In genomic region chr14:29310210-29310609, GRCh38 we compare ENCODE assay signal across 20 cellular contexts.
"Had no signal": no experiment of that assay in that cellular context is flagged by ENCODE, and none has a peak within 500 bp of the region (broad histone marks: within the 10 kb centered on the region; RNA-seq: fewer than 3 reads in every experiment).

No MANE protein-coding gene starts in this region.

- H3K36me3 Mint-ChIP-seq: activated naive CD4-positive, alpha-beta T cell treated with anti-CD3 and anti-CD28 coated beads, Interleukin-2, amount 50 U/mL, for 24 hours had no signal

- H3K4me1 Mint-ChIP-seq: activated naive CD4-positive, alpha-beta T cell treated with anti-CD3 and anti-CD28 coated beads, Interleukin-2, amount 50 U/mL, for 24 hours had no signal

- H3K27me3 Mint-ChIP-seq: activated naive CD4-positive, alpha-beta T cell treated with anti-CD3 and anti-CD28 coated beads, Interleukin-2, amount 50 U/mL, for 24 hours had no signal

- H3K4me3 Mint-ChIP-seq: activated CD8-positive, alpha-beta T cell treated with anti-CD3 and anti-CD28 coated beads, Interleukin-2, amount 10 ng/mL, durations not matched to agents 7 days and 5 days; activated naive CD4-positive, alpha-beta T cell treated with anti-CD3 and anti-CD28 coated beads, Interleukin-2, amount 50 U/mL, for 24 hours; T-helper 1 cell treated with Interleukin-12 subunit alpha and Interleukin-12 subunit beta and Interleukin-4 antibody, amounts not matched to agents 30 μg/mL and 1 μg/mL, for 36 hours had no signal

- H3K27ac Mint-ChIP-seq: activated CD8-positive, alpha-beta T cell treated with anti-CD3 and anti-CD28 coated beads, Interleukin-2, amount 10 ng/mL, durations not matched to agents 7 days and 5 days; activated naive CD4-positive, alpha-beta T cell treated with anti-CD3 and anti-CD28 coated beads, Interleukin-2, amount 50 U/mL, for 24 hours; T-helper 1 cell treated with Interleukin-12 subunit alpha and Interleukin-12 subunit beta and Interleukin-4 antibody, amounts not matched to agents 30 μg/mL and 1 μg/mL, for 36 hours had no signal

- H3K27me3 ChIP-seq: body of pancreas had no signal

- H3K4me1 ChIP-seq: body of pancreas had no signal

- ATAC-seq: activated CD8-positive, alpha-beta T cell treated with anti-CD3 and anti-CD28 coated beads, Interleukin-2, amount 10 ng/mL, durations not matched to agents 7 days and 5 days; body of pancreas had no signal

- H3K27ac ChIP-seq: body of pancreas, coronary artery, SK-N-MC had no signal

- DNase-seq: activated CD4-positive, alpha-beta T cell treated with anti-CD3 and anti-CD28 coated beads for 48 hours; activated CD4-positive, alpha-beta T cell treated with anti-CD3 and anti-CD28 coated beads, Interleukin-2, amount 50 U/mL, for 4 hours; activated CD4-positive, CD25-positive, alpha-beta regulatory T cell treated with anti-CD3 and anti-CD28 coated beads, Interleukin-2, amount 50 U/mL, for 72 hours; activated CD8-positive, alpha-beta memory T cell treated with anti-CD3 and anti-CD28 coated beads, Interleukin-2, amount 50 U/mL, for 48 hours; activated CD8-positive, alpha-beta T cell treated with anti-CD3 and anti-CD28 coated beads, Interleukin-2, amount 10 ng/mL, durations not matched to agents 7 days and 5 days; activated T-cell treated with anti-CD3 and anti-CD28 coated beads, Interleukin-2, amount 50 U/mL, for 1 hour; aorta; body of pancreas; central memory CD4-positive, alpha-beta T cell; KG1; NCI-H1092; NCI-H1417; NCI-H2029 treated with DMSO at 0.1 percent for 48 hours; NCI-H69; SHP77 treated with DMSO at 0.1 percent for 48 hours had no signal

- H3K9me3 ChIP-seq: body of pancreas had no signal

- H3K4me3 ChIP-seq: body of pancreas, coronary artery, SK-N-MC had no signal

- FAIRE-seq: bronchial epithelial cell had no signal
